In the genomic region with DNA sequence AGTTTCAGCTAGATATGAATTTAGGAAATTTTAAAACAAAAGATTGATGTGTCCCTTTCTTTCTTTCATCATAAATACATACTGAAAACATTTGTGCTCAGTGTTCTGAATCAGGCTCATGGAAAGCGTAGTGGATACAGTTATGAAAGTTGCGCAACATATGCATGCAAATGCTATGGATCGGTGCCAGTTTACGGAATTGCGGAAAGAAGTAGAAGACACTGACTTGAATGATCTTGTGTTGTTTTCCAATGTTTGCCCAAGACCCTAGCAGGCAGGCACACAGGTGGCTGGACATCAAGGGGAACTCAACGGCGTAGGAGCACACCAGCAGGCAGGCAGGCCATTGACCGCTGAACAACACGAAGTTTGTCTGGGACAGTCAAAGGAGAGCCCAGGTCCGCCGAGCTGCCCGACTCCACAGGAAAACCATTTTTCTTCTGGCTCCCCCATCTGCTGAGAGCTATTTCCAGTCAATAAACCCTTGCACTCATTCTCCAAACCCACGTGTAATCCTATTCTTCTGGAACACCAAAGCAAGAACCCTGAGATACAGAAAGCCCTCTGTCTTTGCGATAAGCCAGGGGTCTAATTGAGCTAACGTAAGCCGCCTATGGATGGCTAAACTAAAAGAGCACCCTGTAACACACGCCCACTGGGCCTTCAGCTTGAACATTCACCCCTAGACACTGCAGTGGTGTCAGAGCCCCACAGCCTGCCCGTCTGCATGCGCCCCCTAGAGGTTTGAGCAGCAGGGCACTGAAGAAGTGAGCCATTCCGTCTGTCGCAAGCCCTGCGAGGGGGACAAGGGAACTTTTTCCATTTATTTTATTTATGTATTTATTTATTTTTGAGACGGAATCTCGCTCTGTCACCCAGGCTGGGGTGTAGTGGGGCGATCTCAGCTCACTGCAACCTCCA, we compare ENCODE assay signal across 14 cellular contexts. TPM values are rescaled to one million over a fixed set of nuclear protein-coding genes. Genes with fewer than 3 reads are reported as not detected.
DNase-seq lines count a peak whose midpoint lies in the region; ATAC-seq and TF ChIP-seq lines count a peak whose summit lies in the region.
"Had no signal": no experiment of that assay in that cellular context is flagged by ENCODE, and none has a peak within 500 bp of the region (broad histone marks: within the 10 kb centered on the region; RNA-seq: fewer than 3 reads in every experiment).

No MANE protein-coding gene starts in this region.

- H3K9ac ChIP-seq in DND-41 (ENCODE audit: low read depth, low read length): no peak overlapping the region
- H3K9ac ChIP-seq: BLaER1 had no signal

- H3K4me2 ChIP-seq in DND-41 (ENCODE audit: insufficient read depth, low read length): no peak overlapping the region
- H3K4me2 ChIP-seq: BLaER1 had no signal

- H3K36me3 ChIP-seq in DND-41 (ENCODE audit: insufficient read depth, low read length) (no peaks in the 10 kb centered on the region), tibial nerve (no peaks in the 10 kb centered on the region)
- H3K36me3 ChIP-seq: BLaER1 had no signal

- no peak for TF ChIP-seq EP300 in tibial nerve (IDR thresholded peaks at IDR 0.05)

- H3K27ac ChIP-seq in 22Rv1 (no peak overlapping the region), DND-41 (ENCODE audit: low read length) (no peak overlapping the region), tibial nerve (no peak overlapping the region)
- H3K27ac ChIP-seq: BLaER1 had no signal

- TF ChIP-seq POLR2A in tibial nerve (IDR thresholded peaks at IDR 0.05): no peak

- H4K20me1 ChIP-seq in DND-41 (ENCODE audit: insufficient read depth, low read length): no peaks in the 10 kb centered on the region
- H4K20me1 ChIP-seq: BLaER1 had no signal

- no peaks in the 10 kb centered on the region for H3K36me3 Mint-ChIP-seq in endothelial cell (ENCODE audit: low read depth, unreplicated experiment)

- H3K27me3 Mint-ChIP-seq in endothelial cell (ENCODE audit: unreplicated experiment): no peaks in the 10 kb centered on the region
- H3K27me3 Mint-ChIP-seq: activated naive CD8-positive, alpha-beta T cell; stimulated activated naive CD8-positive, alpha-beta T cell treated with anti-CD3 and anti-CD28 coated beads, Interleukin-15, Interleukin-2, amounts not matched to agents 100 ng/mL and 50 ng/mL, for 24 hours had no signal

- H3K4me1 Mint-ChIP-seq in endothelial cell (ENCODE audit: unreplicated experiment): peaks cover under 1% of the 10 kb centered on the region

- WGBS in tibial nerve, 2 donors: 86% methylated on average over 25 of the region's 25 CpGs

- DNase-seq in DND-41: no peak
- peak; percentile 8 for DNase-seq in NCI-H69 (lab: John Stamatoyannopoulos, UW)
- no peak for DNase-seq in endothelial cell (ENCODE audit: low spot score)
- no peak for DNase-seq in NCI-H128 (lab: John Stamatoyannopoulos, UW; ENCODE audit: unreplicated experiment)
- DNase-seq in tibial nerve (ENCODE audit: low spot score in 2 of 2): no peak
- DNase-seq: NCI-H1092; stimulated activated CD4-positive, alpha-beta T cell treated with anti-CD3 and anti-CD28 coated beads, Interleukin-4, amount 100 ng/mL, for 4 hours had no signal

- H3K9me3 Mint-ChIP-seq in endothelial cell (ENCODE audit: unreplicated experiment): no peaks in the 10 kb centered on the region

- H3K9me3 ChIP-seq in DND-41 (ENCODE audit: insufficient read depth, low read length, severe bottlenecking): no peaks in the 10 kb centered on the region
- no peaks in the 10 kb centered on the region for H3K9me3 ChIP-seq in tibial nerve

- H2AFZ ChIP-seq in DND-41 (ENCODE audit: low read depth, low read length): no peak overlapping the region

- H3K79me2 ChIP-seq in DND-41 (ENCODE audit: insufficient read depth, low read length): no peaks in the 10 kb centered on the region

- TF ChIP-seq CTCF in 22Rv1 (IDR thresholded peaks at IDR 0.05) (peak; percentile 57), DND-41 (IDR thresholded peaks at IDR 0.05; ENCODE audit: borderline replicate concordance, extremely low read depth, low read length, poor library complexity, severe bottlenecking) (peak; percentile 45), endothelial cell (IDR thresholded peaks at IDR 0.05; ENCODE audit: unreplicated experiment) (peak; percentile 28), tibial nerve (IDR thresholded peaks at IDR 0.05) (no peak)

- H3K4me1 ChIP-seq in DND-41 (ENCODE audit: insufficient read depth, low read length) (peaks cover 55% of the 10 kb centered on the region), tibial nerve (peaks cover 0 to 45% (median 21%) of the 10 kb centered on the region in 4 donors)

- H3K27me3 ChIP-seq in DND-41 (ENCODE audit: insufficient read depth, low read length, poor library complexity): no peaks in the 10 kb centered on the region
- no peaks in the 10 kb centered on the region for H3K27me3 ChIP-seq in tibial nerve
- H3K27me3 ChIP-seq: BLaER1 had no signal

- ATAC-seq in DND-41 (ENCODE audit: insufficient read depth, low read depth) (no peak), HG03095 (IDR thresholded peaks at IDR 0.05; ENCODE audit: unreplicated experiment) (no peak), HG03457 (IDR thresholded peaks at IDR 0.05; ENCODE audit: unreplicated experiment) (no peak)

- H3K4me3 Mint-ChIP-seq in endothelial cell (ENCODE audit: unreplicated experiment): no peak overlapping the region
- H3K4me3 Mint-ChIP-seq: activated naive CD8-positive, alpha-beta T cell; stimulated activated naive CD8-positive, alpha-beta T cell treated with anti-CD3 and anti-CD28 coated beads, Interleukin-15, Interleukin-2, amounts not matched to agents 100 ng/mL and 50 ng/mL, for 24 hours; T-helper 2 cell treated with Interferon-gamma antibody and Interleukin-4, amounts not matched to agents 5 μg/mL and 100 μg/mL, for 36 hours had no signal

- H3K4me3 ChIP-seq in DND-41 (ENCODE audit: low read depth in 1 of 2, low read length in 2 of 2) (no peak overlapping the region), tibial nerve (no peak overlapping the region)
- H3K4me3 ChIP-seq: BLaER1 had no signal

- H3K27ac Mint-ChIP-seq in endothelial cell (ENCODE audit: unreplicated experiment): no peak overlapping the region
- H3K27ac Mint-ChIP-seq: activated naive CD8-positive, alpha-beta T cell; stimulated activated naive CD8-positive, alpha-beta T cell treated with anti-CD3 and anti-CD28 coated beads, Interleukin-15, Interleukin-2, amounts not matched to agents 100 ng/mL and 50 ng/mL, for 24 hours; T-helper 2 cell treated with Interferon-gamma antibody and Interleukin-4, amounts not matched to agents 5 μg/mL and 100 μg/mL, for 36 hours had no signal

RNA-seq across cellular contexts. Expression of a gene that starts 7.4 kb away (rescaled TPM):
- total RNA-seq in endothelial cell (ENCODE audit: unreplicated experiment): 0.08 TPM
- total RNA-seq in tibial nerve: 10 to 100 TPM; 12.9 to 28.2 (median 20.3) TPM

RNA-seq across cellular contexts. Expression of a gene that starts 37.1 kb away (rescaled TPM):
- total RNA-seq in endothelial cell (ENCODE audit: unreplicated experiment) (53.1 TPM), tibial nerve (10 to 100 TPM; 39.0 to 74.5 (median 51.4) TPM)

Comparison
In these comparisons a context has a peak if more than half of its experiments do, and no peak if none do; other contexts are left out.
1. CTCF ChIP-seq: peak in 22Rv1 (single experiment), DND-41 (single experiment) and endothelial cell (single experiment); none in tibial nerve (0 of 5).
2. RNA of a gene that starts 7.4 kb away (total RNA-seq): 12.9 to 28.2 TPM in tibial nerve; 0.08 TPM in endothelial cell (single experiment); every median in the first group is over 10 times any median in the second.